ENCODE assay signal across 8 cellular contexts in genomic region chr14:91009501-91010152, GRCh38. TPM values are rescaled to one million over a fixed set of nuclear protein-coding genes. Genes with fewer than 3 reads are reported as not detected.
A peak's percentile ranks its signal among the peaks of the same experiment; 100 is the strongest.
DNase-seq lines count a peak whose midpoint lies in the region; ATAC-seq, FAIRE-seq and TF ChIP-seq lines count a peak whose summit lies in the region.

No MANE protein-coding gene starts in this region.

- H3K4me1 ChIP-seq in kidney (ENCODE audit: control insufficient read depth in 1 of 2, insufficient read depth in 1 of 2, low read depth in 1 of 2, low read length in 2 of 2) = peaks cover 0 to 6% of the 10 kb centered on the region in 2 donors

- H3K27me3 Mint-ChIP-seq in effector memory CD8-positive, alpha-beta T cell = no peaks in the 10 kb centered on the region

- no peaks in the 10 kb centered on the region for H3K9me3 Mint-ChIP-seq in effector memory CD8-positive, alpha-beta T cell

- peaks cover 19 to 26% of the 10 kb centered on the region in 2 donors for H3K4me1 Mint-ChIP-seq in effector memory CD8-positive, alpha-beta T cell (ENCODE audit: low read depth in 2 of 2)

- no peak overlapping the region for H3K27ac ChIP-seq in kidney (ENCODE audit: low read depth in 2 of 2, low read length in 2 of 2)

- peak; percentile 89 for ATAC-seq in GM21390 (IDR thresholded peaks at IDR 0.05; ENCODE audit: unreplicated experiment)
- peak; percentile 82 for ATAC-seq in HG03565 (IDR thresholded peaks at IDR 0.05; ENCODE audit: unreplicated experiment)
- peak; percentile 63 for ATAC-seq in effector memory CD8-positive, alpha-beta T cell (replicated peaks)
- ATAC-seq in omental fat pad (ENCODE audit: low FRiP score) = no peak

- peak overlapping the region in 1 of 2 donors; percentile 19 for H3K27ac Mint-ChIP-seq in effector memory CD8-positive, alpha-beta T cell

- FAIRE-seq in kidney (lab: Jason Lieb, UNC) = no peak

- TF ChIP-seq CTCF in GM10266 (IDR thresholded peaks at IDR 0.05; ENCODE audit: control insufficient read depth, insufficient read depth, low read depth, missing control alignments) (no peak), omental fat pad (IDR thresholded peaks at IDR 0.05) (no peak), kidney (IDR thresholded peaks at IDR 0.05; ENCODE audit: borderline replicate concordance, extremely low read depth, insufficient read depth) (no peak)

- H3K4me3 ChIP-seq in kidney (ENCODE audit: low read length in 2 of 2) = no peak overlapping the region

- H3K9me3 ChIP-seq in kidney (ENCODE audit: control insufficient read depth in 1 of 2, low read length in 2 of 2) = no peaks in the 10 kb centered on the region

- no peak overlapping the region for H3K4me3 Mint-ChIP-seq in effector memory CD8-positive, alpha-beta T cell

- no peaks in the 10 kb centered on the region for H3K36me3 ChIP-seq in kidney (ENCODE audit: control insufficient read depth in 1 of 2, insufficient read depth in 2 of 2, low read length in 2 of 2)

- H3K9ac ChIP-seq in kidney (ENCODE audit: low read length in 2 of 2) = no peak overlapping the region

- no peaks in the 10 kb centered on the region for H3K36me3 Mint-ChIP-seq in effector memory CD8-positive, alpha-beta T cell (ENCODE audit: insufficient read depth)

- intact Hi-C loops in kidney (cut with DNase I) = no loop called here

- DNase-seq in GM10266 (ENCODE audit: extremely low spot score) = peak; percentile 57
- DNase-seq in effector memory CD8-positive, alpha-beta T cell = no peak
- no peak for DNase-seq in omental fat pad (ENCODE audit: low spot score)
- DNase-seq in kidney = no peak
- DNase-seq in stimulated activated CD4-positive, alpha-beta T cell treated with anti-CD3 and anti-CD28 coated beads, Interleukin-12 subunit alpha, Interleukin-12 subunit beta, amount 100 ng/mL, for 4 hours = no peak
- no peak for DNase-seq in NCI-H82 (lab: John Stamatoyannopoulos, UW)

RNA-seq across cellular contexts. Expression of gene RPS6KA5, which starts 50.8 kb away (rescaled TPM):
- total RNA-seq in omental fat pad = 1 to 10 TPM; 1.8 to 4.9 (median 3.2) TPM
- 9.4 TPM for total RNA-seq in kidney
- polyA plus RNA-seq in kidney (ENCODE audit: insufficient read depth, low read depth, low replicate concordance) = 0.95 TPM
